ENCODE assay signal across 8 cellular contexts in genomic region chr2:219119422-219120043, GRCh38. TPM values are rescaled to one million over a fixed set of nuclear protein-coding genes. Genes with fewer than 3 reads are reported as not detected.
A peak's percentile ranks its signal among the peaks of the same experiment; 100 is the strongest.
DNase-seq lines count a peak whose midpoint lies in the region; ATAC-seq and TF ChIP-seq lines count a peak whose summit lies in the region.

No MANE protein-coding gene starts in this region.

- RAD21 ChIA-PET in HCT116 (lab: Charles Lee; ENCODE audit: low non-redundant PET in 1 of 2, low total read pairs in 2 of 2, uncharacterized antibody in 2 of 2, unreplicated experiment in 2 of 2) = interaction anchor here (0.7 to 2.2 kb wide), 8 partner anchors 35 to 269 kb away, joined by 3 to 10 read pairs (median 6); no protein-coding TSS in a partner anchor

- H3K4me1 ChIP-seq in CD4-positive, CD25-positive, alpha-beta regulatory T cell (ENCODE audit: control insufficient read depth, insufficient read depth, low read length, poor library complexity, severe bottlenecking) = no peaks in the 10 kb centered on the region
- H3K4me1 ChIP-seq in HCT116 (ENCODE audit: control insufficient read depth in 1 of 2, insufficient read depth in 2 of 2, low read length in 2 of 2) = peaks cover 7 to 8% of the 10 kb centered on the region in 2 experiments
- peaks cover 23% of the 10 kb centered on the region for H3K4me1 ChIP-seq in cardiac muscle cell (ENCODE audit: low read depth)

- no peaks in the 10 kb centered on the region for H3K9me2 ChIP-seq in HCT116 (ENCODE audit: insufficient read depth)

- H4K20me1 ChIP-seq in HCT116 (ENCODE audit: insufficient read depth) = no peaks in the 10 kb centered on the region

- no peaks in the 10 kb centered on the region for H3K79me2 ChIP-seq in HCT116 (ENCODE audit: insufficient read depth, low read length)

- H3K9me3 ChIP-seq in CD4-positive, CD25-positive, alpha-beta regulatory T cell (ENCODE audit: control insufficient read depth in 2 of 2, low read length in 2 of 2) = no peaks in the 10 kb centered on the region
- H3K9me3 ChIP-seq in HCT116 (ENCODE audit: control insufficient read depth in 1 of 2, insufficient read depth in 1 of 2, low read depth in 1 of 2, low read length in 2 of 2) (no peaks in the 10 kb centered on the region), cardiac muscle cell (ENCODE audit: low read depth) (no peaks in the 10 kb centered on the region)

- peak; percentile 67 to 93 (median 90) for TF ChIP-seq CTCF in HCT116 (IDR thresholded peaks at IDR 0.05 in 2 of 3, conservative IDR thresholded peaks at IDR 0.05 in 1 of 3; ENCODE audit: borderline replicate concordance in 1 of 3, insufficient read depth in 1 of 3, low read depth in 2 of 3, low read length in 2 of 3)
- peak; percentile 77 for TF ChIP-seq CTCF in cardiac muscle cell (IDR thresholded peaks at IDR 0.05; ENCODE audit: low read depth, low read length)

- CTCF ChIA-PET in HCT116 (lab: Charles Lee) = interaction anchor here (0.7 to 5.6 kb wide), 32 partner anchors 9 to 266 kb away, joined by 3 to 51 read pairs (median 4); no protein-coding TSS in a partner anchor

- no peak overlapping the region for H3K27ac ChIP-seq in CD4-positive, CD25-positive, alpha-beta regulatory T cell (ENCODE audit: insufficient read depth, low read length, poor library complexity, severe bottlenecking)
- H3K27ac ChIP-seq in HCT116 (ENCODE audit: low read depth, low read length) (no peak overlapping the region), cardiac muscle cell (no peak overlapping the region)

- no peak overlapping the region for H3K4me3 Mint-ChIP-seq in CD4-positive, CD25-positive, alpha-beta regulatory T cell

- no peaks in the 10 kb centered on the region for H3K27me3 Mint-ChIP-seq in CD4-positive, CD25-positive, alpha-beta regulatory T cell

- H3K4me1 Mint-ChIP-seq in CD4-positive, CD25-positive, alpha-beta regulatory T cell = peaks cover 8 to 17% (median 14%) of the 10 kb centered on the region in 4 donors

- no peak overlapping the region for H3K9ac ChIP-seq in HCT116 (ENCODE audit: low read length)

- DNase-seq in CD4-positive, CD25-positive, alpha-beta regulatory T cell = peak; percentile 22 to 53 (median 34)
- DNase-seq in HCT116 (ENCODE audit: low read depth, low spot score) (peak; percentile 27), SHP77 treated with DMSO at 0.1 percent for 48 hours (lab: John Stamatoyannopoulos, UW) (peak; percentile 1), cardiac muscle cell (ENCODE audit: low read depth in 1 of 2, low spot score in 1 of 2) (peak; percentile 71 to 76), retina (peak; percentile 45), mesenteric fat pad (ENCODE audit: low spot score) (no peak)
- DNase-seq in activated naive CD4-positive, alpha-beta T cell treated with anti-CD3 and anti-CD28 coated beads, Interleukin-2, amount 50 U/mL, for 16 hours = peak; percentile 61

- H3K36me3 Mint-ChIP-seq in CD4-positive, CD25-positive, alpha-beta regulatory T cell = peaks cover 11% of the 10 kb centered on the region

- H3K9me3 Mint-ChIP-seq in CD4-positive, CD25-positive, alpha-beta regulatory T cell = no peaks in the 10 kb centered on the region

- H3K4me3 ChIP-seq in CD4-positive, CD25-positive, alpha-beta regulatory T cell (ENCODE audit: low read depth, low read length) = no peak overlapping the region
- H3K4me3 ChIP-seq in HCT116 (replicated peaks in 1 of 2; ENCODE audit: low read depth in 1 of 2, low read length in 2 of 2) (no peak overlapping the region), cardiac muscle cell (no peak overlapping the region)

- TF ChIP-seq RAD21 in HCT116 (IDR thresholded peaks at IDR 0.05; ENCODE audit: low read depth) = peak; percentile 91

- H3K27me3 ChIP-seq in CD4-positive, CD25-positive, alpha-beta regulatory T cell (ENCODE audit: control insufficient read depth, insufficient read depth, low read length) = no peaks in the 10 kb centered on the region
- no peaks in the 10 kb centered on the region; the same call in 1 of the 2 replicates for H3K27me3 ChIP-seq in HCT116 (ENCODE audit: insufficient read depth, low read length)
- no peaks in the 10 kb centered on the region for H3K27me3 ChIP-seq in cardiac muscle cell

- POLR2A ChIA-PET in HCT116 (lab: Charles Lee) = no interaction called here

- intact Hi-C loops in HCT116 (cut with micrococcal nuclease) = loop anchor here (1.0 to 5.0 kb wide), 5 partner anchors 46 to 267 kb away; no protein-coding TSS in a partner anchor

- no peak overlapping the region for H3K27ac Mint-ChIP-seq in CD4-positive, CD25-positive, alpha-beta regulatory T cell

- H2AFZ ChIP-seq in HCT116 (ENCODE audit: low read depth, low read length, poor library complexity, severe bottlenecking) = no peak overlapping the region

- H3K4me2 ChIP-seq in HCT116 (ENCODE audit: low read length) = no peak overlapping the region

- H3K36me3 ChIP-seq in CD4-positive, CD25-positive, alpha-beta regulatory T cell (ENCODE audit: control insufficient read depth, insufficient read depth, low read length) = peaks cover 6% of the 10 kb centered on the region
- no peaks in the 10 kb centered on the region for H3K36me3 ChIP-seq in HCT116 (ENCODE audit: control insufficient read depth in 1 of 2, insufficient read depth in 2 of 2, low read length in 2 of 2)
- H3K36me3 ChIP-seq in cardiac muscle cell = no peaks in the 10 kb centered on the region

- BruUV-seq in HCT116 (replicated peaks; lab: Mats Ljungman, UMichigan) = no TSS peak

- TF ChIP-seq POLR2A in HCT116 (IDR thresholded peaks at IDR 0.05; ENCODE audit: borderline replicate concordance, extremely low read depth, insufficient read depth, insufficient read length) = no peak

- peak in 1 of 2 donors; percentile 42 for ATAC-seq in CD4-positive, CD25-positive, alpha-beta regulatory T cell (ENCODE audit: low read depth in 2 of 2)
- ATAC-seq in HCT116 = peak; percentile 93
- no peak for ATAC-seq in HG03159 (IDR thresholded peaks at IDR 0.05; ENCODE audit: unreplicated experiment)

TF ChIP-seq in HCT116, 20 proteins besides CTCF, POLR2A, EP300 and RAD21 (continues in another document):
- TF ChIP-seq SIN3A (IDR thresholded peaks at IDR 0.05; ENCODE audit: low read depth) = no peak
- no peak for TF ChIP-seq JUND (IDR thresholded peaks at IDR 0.05)
- no peak for TF ChIP-seq REST (IDR thresholded peaks at IDR 0.05; ENCODE audit: low read depth)

RNA-seq across cellular contexts. Expression of gene NHEJ1, which starts 41.1 kb away (rescaled TPM):
- 12.9 TPM for total RNA-seq in CD4-positive, CD25-positive, alpha-beta regulatory T cell
- polyA plus RNA-seq in CD4-positive, CD25-positive, alpha-beta regulatory T cell = 10 to 100 TPM; 24.6 to 29.1 (median 26.8) TPM
- 16.4 TPM for total RNA-seq in HCT116 (2021; ENCODE audit: unreplicated experiment)
- 15.8 and 16.7 TPM in 2 replicates for polyA plus RNA-seq in HCT116 (2012)
- 8.4 and 12.9 TPM in 2 replicates for total RNA-seq in cardiac muscle cell
- polyA plus RNA-seq in cardiac muscle cell = 7.7 and 9.4 TPM in 2 replicates
- total RNA-seq in mesenteric fat pad = 13.8 TPM

RNA-seq across cellular contexts. Expression of gene SLC23A3, which starts 50.3 kb away (rescaled TPM):
- total RNA-seq in CD4-positive, CD25-positive, alpha-beta regulatory T cell = 1.3 TPM
- polyA plus RNA-seq in CD4-positive, CD25-positive, alpha-beta regulatory T cell = not detected
- total RNA-seq in HCT116 (2021; ENCODE audit: unreplicated experiment) (4.8 TPM), cardiac muscle cell (0.09 TPM in 1 of 2 replicates, not detected in the other), mesenteric fat pad (0.93 TPM)
- polyA plus RNA-seq in HCT116 (2012) = 1.7 and 2.7 TPM in 2 replicates
- 0.11 TPM in 1 of 2 replicates, not detected in the other for polyA plus RNA-seq in cardiac muscle cell

RNA-seq across cellular contexts. Expression of gene CNPPD1, which starts 57.2 kb away (rescaled TPM):
- 68.2 TPM for total RNA-seq in CD4-positive, CD25-positive, alpha-beta regulatory T cell
- polyA plus RNA-seq in CD4-positive, CD25-positive, alpha-beta regulatory T cell = 100 to 1,000 TPM; 100 to 143 (median 113) TPM
- total RNA-seq in HCT116 (2021; ENCODE audit: unreplicated experiment) (41.9 TPM), cardiac muscle cell (42.1 and 42.6 TPM in 2 replicates), mesenteric fat pad (82.8 TPM)
- polyA plus RNA-seq in HCT116 (2012) = 40.4 and 45.0 TPM in 2 replicates
- 70.2 and 81.9 TPM in 2 replicates for polyA plus RNA-seq in cardiac muscle cell

RNA-seq across cellular contexts. Expression of gene RETREG2, which starts 58.5 kb away (rescaled TPM):
- 84.7 TPM for total RNA-seq in CD4-positive, CD25-positive, alpha-beta regulatory T cell
- 10 to 100 TPM; 62.8 to 89.7 (median 72.1) TPM for polyA plus RNA-seq in CD4-positive, CD25-positive, alpha-beta regulatory T cell
- 63.7 TPM for total RNA-seq in HCT116 (2021; ENCODE audit: unreplicated experiment)
- 63.7 and 64.1 TPM in 2 replicates for polyA plus RNA-seq in HCT116 (2012)
- 72.0 and 74.0 TPM in 2 replicates for total RNA-seq in cardiac muscle cell
- polyA plus RNA-seq in cardiac muscle cell = 77.6 and 101 TPM in 2 replicates
- total RNA-seq in mesenteric fat pad = 68.1 TPM

RNA-seq across cellular contexts. Expression of gene IHH, which starts 58.8 kb away (rescaled TPM):
- not detected for total RNA-seq in CD4-positive, CD25-positive, alpha-beta regulatory T cell
- not detected for polyA plus RNA-seq in CD4-positive, CD25-positive, alpha-beta regulatory T cell
- total RNA-seq in HCT116 (2021; ENCODE audit: unreplicated experiment) = 0.17 TPM
- polyA plus RNA-seq in HCT116 (2012) = 0.04 and 0.07 TPM in 2 replicates
- not detected in 2 replicates for total RNA-seq in cardiac muscle cell
- not detected in 2 replicates for polyA plus RNA-seq in cardiac muscle cell
- total RNA-seq in mesenteric fat pad = 0.26 TPM
